ENCODE assay signal across 10 cellular contexts in genomic region chr12:13369496-13369895, GRCh38.
"Had no signal": no experiment of that assay in that cellular context is flagged by ENCODE, and none has a peak within 500 bp of the region (broad histone marks: within the 10 kb centered on the region; RNA-seq: fewer than 3 reads in every experiment).

No MANE protein-coding gene starts in this region.

- ATAC-seq: activated T-cell treated with anti-CD3 and anti-CD28 coated beads, Interleukin-2, amount 50 U/mL, for 72 hours; gastroesophageal sphincter; heart left ventricle; mucosa of descending colon; right cardiac atrium had no signal

- DNase-seq: activated CD4-positive, alpha-beta T cell treated with anti-CD3 and anti-CD28 coated beads for 1 hour; activated gamma-delta T cell; activated T-cell treated with anti-CD3 and anti-CD28 coated beads, Interleukin-2, amount 50 U/mL, for 72 hours; cortex of kidney; heart left ventricle; kidney; mucosa of descending colon; naive B cell; right cardiac atrium had no signal
